ENCODE assay signal across 13 cellular contexts in genomic region chr1:186682721-186683120, GRCh38. TPM values are rescaled to one million over a fixed set of nuclear protein-coding genes. Genes with fewer than 3 reads are reported as not detected.
DNase-seq lines count a peak whose midpoint lies in the region; FAIRE-seq and TF ChIP-seq lines count a peak whose summit lies in the region.
"Had no signal": no experiment of that assay in that cellular context is flagged by ENCODE, and none has a peak within 500 bp of the region (broad histone marks: within the 10 kb centered on the region; RNA-seq: fewer than 3 reads in every experiment).

No MANE protein-coding gene starts in this region.

- no peak overlapping the region for H2AK5ac ChIP-seq in H1 (ENCODE audit: low read depth, low read length)

- no peak for TF ChIP-seq EP300 in H1 (IDR thresholded peaks at IDR 0.05; ENCODE audit: borderline replicate concordance in 1 of 2, low read depth in 2 of 2, low read length in 2 of 2)

- TF ChIP-seq CTCF in OCI-LY7 (conservative IDR thresholded peaks at IDR 0.05; ENCODE audit: low read length) (peak; percentile 29; the same call in 1 of the 2 replicates), H1 (IDR thresholded peaks at IDR 0.05; ENCODE audit: control extremely low read depth in 1 of 3, insufficient read depth in 1 of 3, low read depth in 1 of 3, low read length in 3 of 3) (peak in 1 of 3 experiments; percentile 1; a peak in 1 of 4 replicates), osteoblast (IDR thresholded peaks at IDR 0.05; ENCODE audit: extremely low read depth, low read depth, low read length) (peak; percentile 44)

- no peaks in the 10 kb centered on the region for H3K79me1 ChIP-seq in H1 (ENCODE audit: low read depth, low read length)

- no peaks in the 10 kb centered on the region for H3K79me2 ChIP-seq in OCI-LY7 (ENCODE audit: insufficient read depth, low read depth, low read length)
- no peaks in the 10 kb centered on the region for H3K79me2 ChIP-seq in H1 (ENCODE audit: control insufficient read depth in 1 of 2, insufficient read depth in 2 of 2, low read length in 2 of 2)
- peaks cover 10% of the 10 kb centered on the region for H3K79me2 ChIP-seq in osteoblast (ENCODE audit: insufficient read depth, low read length)

- no peak overlapping the region for H2BK12ac ChIP-seq in H1 (ENCODE audit: low read depth, low read length)

- H2BK5ac ChIP-seq in H1 (ENCODE audit: low read depth, low read length) = no peak overlapping the region

- H2BK20ac ChIP-seq in H1 (ENCODE audit: low read length) = no peak overlapping the region

- peaks cover 0 to 3% (median under 1%) of the 10 kb centered on the region in 4 experiments; a peak in 1 of 7 replicates for H3K27me3 ChIP-seq in H1 (replicated peaks in 1 of 4; ENCODE audit: control insufficient read depth in 3 of 4, extremely low read depth in 1 of 4, insufficient read depth in 3 of 4, low read length in 3 of 4)
- no peaks in the 10 kb centered on the region for H3K27me3 ChIP-seq in osteoblast (ENCODE audit: insufficient read depth, low read length)

- BruUV-seq in OCI-LY7 (replicated peaks; lab: Mats Ljungman, UMichigan) = no TSS peak

- 53% methylated on average over 1 of the region's 1 CpG; no CpG with 5 or more reads in 1 of the 2 experiments for WGBS in H1 (ENCODE audit: extremely low coverage in 1 of 2, insufficient coverage in 1 of 2, insufficient read length in 1 of 2, insufficient replicate concordance in 2 of 2, low coverage in 1 of 2, low lambda C conversion rate in 2 of 2, missing lambda C conversion rate in 1 of 2), 2 experiments

- H3K4me3 ChIP-seq in OCI-LY7 (ENCODE audit: low read depth, low read length, poor library complexity, severe bottlenecking) = no peak overlapping the region
- H3K4me3 ChIP-seq in H1 (ENCODE audit: extremely low read depth in 1 of 4, insufficient read depth in 2 of 4, low read depth in 3 of 4, low read length in 4 of 4) = no peak overlapping the region
- peak overlapping the region; percentile 93 for H3K4me3 ChIP-seq in osteoblast (ENCODE audit: insufficient read depth, low read length)
- H3K4me3 ChIP-seq: SJSA1 had no signal

- H3K9me2 ChIP-seq in OCI-LY7 (ENCODE audit: insufficient read depth, low read length) = no peaks in the 10 kb centered on the region

- H3K23me2 ChIP-seq in H1 (ENCODE audit: low read depth, low read length) = peaks cover 2% of the 10 kb centered on the region

- no peak for TF ChIP-seq POLR2A in H1 (IDR thresholded peaks at IDR 0.05; ENCODE audit: control extremely low read depth in 1 of 2, low read depth in 2 of 2, low read length in 2 of 2)

- H3K14ac ChIP-seq in H1 (ENCODE audit: insufficient read length) = no peak overlapping the region

- no peak overlapping the region for H3K4me2 ChIP-seq in OCI-LY7 (ENCODE audit: low read length)
- no peak overlapping the region for H3K4me2 ChIP-seq in H1 (ENCODE audit: insufficient read depth in 1 of 2, low read depth in 2 of 2, low read length in 2 of 2)
- peak overlapping the region; percentile 97 for H3K4me2 ChIP-seq in osteoblast (ENCODE audit: insufficient read depth, low read length)

- H3K36me3 ChIP-seq in OCI-LY7 (ENCODE audit: insufficient read depth, low read length) (no peaks in the 10 kb centered on the region), H1 (ENCODE audit: control insufficient read depth in 2 of 4, insufficient read depth in 4 of 4, low read length in 3 of 4) (no peaks in the 10 kb centered on the region), osteoblast (ENCODE audit: insufficient read depth, low read length) (no peaks in the 10 kb centered on the region)
- H3K36me3 ChIP-seq: SJSA1 had no signal

- CTCF ChIA-PET in OCI-LY7 (lab: Charles Lee; ENCODE audit: unreplicated experiment) = no interaction called here
- CTCF ChIA-PET in H1 (lab: Charles Lee; ENCODE audit: partially characterized antibody) = interaction anchor here (0.7 to 6.6 kb wide), 9 partner anchors 9 to 284 kb away, joined by 3 to 37 read pairs (median 3); no protein-coding TSS in a partner anchor

- no peak overlapping the region for H4K8ac ChIP-seq in H1 (ENCODE audit: extremely low read depth, insufficient read depth, low read length)

- H3K23ac ChIP-seq in H1 (ENCODE audit: insufficient read length) = no peak overlapping the region

- H4K20me1 ChIP-seq in OCI-LY7 (ENCODE audit: insufficient read depth, low read length) (no peaks in the 10 kb centered on the region), H1 (replicated peaks in 1 of 2; ENCODE audit: control insufficient read depth in 1 of 2, insufficient read depth in 2 of 2, low read length in 2 of 2) (no peaks in the 10 kb centered on the region), osteoblast (ENCODE audit: insufficient read depth, low read length) (no peaks in the 10 kb centered on the region)

- intact Hi-C loops in OCI-LY7 (cut with micrococcal nuclease; ENCODE audit: unreplicated experiment) = no loop called here

- no peak overlapping the region for H3K9ac ChIP-seq in H1 (replicated peaks in 1 of 4; ENCODE audit: extremely low read depth in 1 of 4, low read depth in 3 of 4, low read length in 3 of 4)

- no peak overlapping the region for H3K56ac ChIP-seq in H1 (replicated peaks; ENCODE audit: insufficient read length, low read depth, low read length)

- H3K4me1 ChIP-seq in OCI-LY7 (ENCODE audit: insufficient read depth, low read length, poor library complexity, severe bottlenecking) (no peaks in the 10 kb centered on the region), H1 (replicated peaks in 1 of 4; ENCODE audit: control insufficient read depth in 3 of 4, insufficient read depth in 4 of 4, low read length in 3 of 4) (peaks cover 0 to 2% (median 0%) of the 10 kb centered on the region in 4 experiments; a peak in 2 of 7 replicates), osteoblast (ENCODE audit: insufficient read depth, low read length) (peaks cover 19% of the 10 kb centered on the region)

- no peak overlapping the region for H4K5ac ChIP-seq in H1 (ENCODE audit: insufficient read length, low read depth, low read length)

- H3K27ac ChIP-seq in OCI-LY7 (ENCODE audit: low read depth, low read length, poor library complexity, severe bottlenecking) (no peak overlapping the region), H1 (ENCODE audit: low read depth, low read length) (no peak overlapping the region), osteoblast (ENCODE audit: low read depth, low read length) (peak overlapping the region; percentile 97)
- H3K27ac ChIP-seq: SJSA1 had no signal

- DNase-seq in EH (ENCODE audit: low read depth) (peak; percentile 41), OCI-LY7 (ENCODE audit: low spot score) (no peak), H1 (ENCODE audit: low read depth in 1 of 2, low spot score in 2 of 2) (no peak), osteoblast (ENCODE audit: insufficient read length, low spot score, missing footprints) (no peak), DMS 273 (lab: John Stamatoyannopoulos, UW; ENCODE audit: unreplicated experiment) (no peak), ureter (ENCODE audit: low spot score) (no peak), iPS-NIHi11 (ENCODE audit: low spot score) (no peak)
- DNase-seq in activated naive CD4-positive, alpha-beta T cell treated with Interleukin-2 at 50 U/mL for 16 hours = no peak
- DNase-seq: cerebellar nuclear complex, NCI-H2171 treated with DMSO at 0.1 percent for 48 hours had no signal

- no peak overlapping the region for H2BK120ac ChIP-seq in H1 (replicated peaks; ENCODE audit: low read depth, low read length)

- H2AFZ ChIP-seq in OCI-LY7 (ENCODE audit: low read length) = no peak overlapping the region
- H2AFZ ChIP-seq in H1 (ENCODE audit: low read length) = no peak overlapping the region
- no peak overlapping the region for H2AFZ ChIP-seq in osteoblast (ENCODE audit: low read length)

- no peak overlapping the region for H3K18ac ChIP-seq in H1 (ENCODE audit: extremely low read depth, low read length)

- POLR2A ChIA-PET in OCI-LY7 (lab: Charles Lee) (interaction anchor here (1.4 kb wide), 1 partner anchor 8 kb away, joined by 4 read pairs; no protein-coding TSS in a partner anchor), H1 (lab: Charles Lee; ENCODE audit: partially characterized antibody) (no interaction called here)

- no peak for FAIRE-seq in H1 (lab: Jason Lieb, UNC)
- FAIRE-seq: G401.6, islet of Langerhans had no signal

- H3K9me3 ChIP-seq in OCI-LY7 (ENCODE audit: low read length) (no peaks in the 10 kb centered on the region), H1 (ENCODE audit: insufficient read depth in 2 of 2, low read depth in 1 of 2, low read length in 1 of 2) (no peaks in the 10 kb centered on the region; a peak in 1 of 4 replicates), osteoblast (ENCODE audit: low read depth, low read length) (no peaks in the 10 kb centered on the region)
- H3K9me3 ChIP-seq: SJSA1 had no signal

- no peak overlapping the region for H3K4ac ChIP-seq in H1 (replicated peaks; ENCODE audit: insufficient read length, low read depth, low read length)

- H4K91ac ChIP-seq in H1 (replicated peaks; ENCODE audit: insufficient read length, low read length) = no peak overlapping the region

- peak; percentile 44 to 46 for TF ChIP-seq RAD21 in H1 (IDR thresholded peaks at IDR 0.05 in 1 of 2, conservative IDR thresholded peaks at IDR 0.05 in 1 of 2; ENCODE audit: low read depth in 2 of 2, low read length in 2 of 2)

- H2BK15ac ChIP-seq in H1 (ENCODE audit: low read length) = no peak overlapping the region

TF ChIP-seq in H1, 55 proteins besides CTCF, POLR2A, EP300 and RAD21 (continues in another document):
- TF ChIP-seq CHD2 (IDR thresholded peaks at IDR 0.05; ENCODE audit: low read length) (no peak), ZNF274 (IDR thresholded peaks at IDR 0.05; ENCODE audit: borderline replicate concordance, extremely low read depth, low read length) (no peak)

RNA-seq across cellular contexts. Expression of gene PTGS2, which starts 2.5 kb away (rescaled TPM):
- not detected in 2 replicates for total RNA-seq in OCI-LY7 (2014; rRNA removed; shearing (Covaris generic))
- total RNA-seq in OCI-LY7 (2022) (not detected in 2 replicates), osteoblast (3.3 and 3.8 TPM in 2 replicates), ureter (16.0 TPM)
- total RNA-seq in H1 (2021; fragmentation: NEBNext Ultra II Directional; extraction: Animal tissue kit (Norgen Biotek cat#: 25700)) = 0.23 and 0.35 TPM in 2 replicates
- polyA plus RNA-seq in H1 (2011; rRNA removed) = 0.28 and 0.29 TPM in 2 replicates
- polyA plus RNA-seq in H1 (2011; cell fraction: cytosol; rRNA removed) = 0.22 TPM
- 0.40 TPM for polyA plus RNA-seq in H1 (2011; cell fraction: nucleus; rRNA removed)
- polyA plus RNA-seq in H1 (2012, experiment 1 of 2) = 0.10 to 0.27 TPM (median 0.14 TPM) in 4 replicates
- not detected for polyA plus RNA-seq in H1 (2012, experiment 2 of 2)
- polyA plus RNA-seq in H1 (2013, experiment 1 of 2) = 0.39 TPM
- 0.35 TPM for polyA plus RNA-seq in H1 (2013, experiment 2 of 2)
- 0.16 and 0.63 TPM in 2 replicates for polyA minus RNA-seq in H1 (2011; rRNA and poly(A)+ RNA removed)
- not detected for polyA minus RNA-seq in H1 (2011; cell fraction: cytosol; rRNA and poly(A)+ RNA removed)
- polyA minus RNA-seq in H1 (2011; cell fraction: nucleus; rRNA and poly(A)+ RNA removed) = 0.40 TPM
